19 cellular contexts compared by ENCODE assay signal in genomic region chr12:32016680-32017482, GRCh38. TPM values are rescaled to one million over a fixed set of nuclear protein-coding genes. Genes with fewer than 3 reads are reported as not detected.
DNase-seq lines count a peak whose midpoint lies in the region; ATAC-seq, FAIRE-seq and TF ChIP-seq lines count a peak whose summit lies in the region.
"Had no signal": no experiment of that assay in that cellular context is flagged by ENCODE, and none has a peak within 500 bp of the region (broad histone marks: within the 10 kb centered on the region; RNA-seq: fewer than 3 reads in every experiment).

No MANE protein-coding gene starts in this region.

- peaks cover 45% of the 10 kb centered on the region for H3K4me1 Mint-ChIP-seq in endodermal cell

- POLR2A ChIA-PET in A549 (lab: Yijun Ruan, JAX): no interaction called here

- FAIRE-seq in A549 (lab: Jason Lieb, UNC): no peak
- FAIRE-seq: GM12892 had no signal

- ATAC-seq in A549 (no peak), left cardiac atrium (no peak)

- peak overlapping the region; percentile 85 for H2BK5ac ChIP-seq in mesendoderm (ENCODE audit: low read length)

- CTCF ChIA-PET in A549 (lab: Yijun Ruan, JAX): no interaction called here

- H3K79me2 ChIP-seq in mesendoderm (ENCODE audit: control insufficient read depth, insufficient read depth, low read length): no peaks in the 10 kb centered on the region

- TF ChIP-seq EP300 in A549 (IDR thresholded peaks at IDR 0.05): no peak

- H3K4ac ChIP-seq in mesendoderm (ENCODE audit: low read depth, low read length): peak overlapping the region; percentile 87

- H3K9me3 ChIP-seq in A549 (no peaks in the 10 kb centered on the region), HUES48 (ENCODE audit: control insufficient read depth, insufficient read depth, low read length) (no peaks in the 10 kb centered on the region; the same call in 1 of the 2 replicates), endodermal cell (ENCODE audit: control insufficient read depth, low read length) (no peaks in the 10 kb centered on the region)
- H3K9me3 ChIP-seq: Peyer's patch had no signal

- H3K9me3 Mint-ChIP-seq in endodermal cell: peaks cover 12% of the 10 kb centered on the region

- intact Hi-C loops in left cardiac atrium (cut with DNase I): no loop called here

- no peak overlapping the region for H2AK5ac ChIP-seq in mesendoderm (ENCODE audit: low read length)

- H3K36me3 ChIP-seq in HUES48 (ENCODE audit: control insufficient read depth, insufficient read depth, low read length) (no peaks in the 10 kb centered on the region), endodermal cell (ENCODE audit: control insufficient read depth, insufficient read depth, low read length) (no peaks in the 10 kb centered on the region), mesendoderm (ENCODE audit: control insufficient read depth, insufficient read depth, low read length) (no peaks in the 10 kb centered on the region)
- H3K36me3 ChIP-seq: Peyer's patch had no signal

- no peak overlapping the region for H3K27ac ChIP-seq in A549
- peak overlapping the region; percentile 69 for H3K27ac ChIP-seq in HUES48 (ENCODE audit: low read depth, low read length)
- no peak overlapping the region for H3K27ac ChIP-seq in endodermal cell (ENCODE audit: low read depth, low read length)
- H3K27ac ChIP-seq in mesendoderm (ENCODE audit: low read depth, low read length): peak overlapping the region; percentile 75
- H3K27ac ChIP-seq: Peyer's patch had no signal

- peaks cover 2% of the 10 kb centered on the region for H3K36me3 Mint-ChIP-seq in endodermal cell (ENCODE audit: low read depth)

- TF ChIP-seq CTCF in A549 (IDR thresholded peaks at IDR 0.05): no peak
- no peak for TF ChIP-seq CTCF in endodermal cell (conservative IDR thresholded peaks at IDR 0.05)

- peak overlapping the region; percentile 64 for H3K18ac ChIP-seq in mesendoderm (ENCODE audit: low read length)

- H3K4me3 Mint-ChIP-seq in endodermal cell: no peak overlapping the region

- no peak for TF ChIP-seq POLR2A in A549 (IDR thresholded peaks at IDR 0.05; ENCODE audit: low read length)

- H3K27me3 ChIP-seq in HUES48 (ENCODE audit: control insufficient read depth, insufficient read depth, low read length) (no peaks in the 10 kb centered on the region), endodermal cell (ENCODE audit: control insufficient read depth, insufficient read depth, low read length, poor library complexity, severe bottlenecking) (no peaks in the 10 kb centered on the region), mesendoderm (ENCODE audit: insufficient read depth, low read length, poor library complexity) (no peaks in the 10 kb centered on the region)
- H3K27me3 ChIP-seq: Peyer's patch had no signal

- H4K5ac ChIP-seq in mesendoderm (ENCODE audit: low read length): no peak overlapping the region

- DNase-seq in A549 (ENCODE audit: low read depth in 1 of 2, low spot score in 1 of 2) (no peak), endodermal cell (no peak), mesendoderm (no peak), NCI-H1417 (lab: John Stamatoyannopoulos, UW) (no peak), left cardiac atrium (no peak), NCI-H2081 (lab: John Stamatoyannopoulos, UW) (no peak)
- no peak for DNase-seq in stimulated activated CD4-positive, alpha-beta T cell treated with anti-CD3 and anti-CD28 coated beads, Interleukin-2, amount 100 ng/mL, for 24 hours
- DNase-seq: 8988T, Calu3, DND-41, KBM-7, NCI-H1105 treated with DMSO at 0.1 percent for 48 hours, NCI-H2029, NCI-H526 treated with DMSO at 0.1 percent for 48 hours, OCI-M1, Peyer's patch, SHP77 treated with DMSO at 0.1 percent for 48 hours had no signal

- no peak for TF ChIP-seq RAD21 in A549 (conservative IDR thresholded peaks at IDR 0.05 in 1 of 2, IDR thresholded peaks at IDR 0.05 in 1 of 2)

- peak overlapping the region; percentile 70 for H3K56ac ChIP-seq in mesendoderm (ENCODE audit: low read length)

- whole genome bisulfite sequencing in A549 (ENCODE audit: missing lambda C conversion rate): 96% methylated on average over 3 of the region's 3 CpGs
- WGBS in endodermal cell (ENCODE audit: insufficient coverage in 1 of 2, insufficient read length in 1 of 2), 2 experiments: 94 to 97% methylated on average over 3 of the region's 3 CpGs
- no CpG with 5 or more reads among the region's 3 CpGs for WGBS in mesendoderm (ENCODE audit: extremely low coverage, insufficient coverage, low lambda C conversion rate)

- no peaks in the 10 kb centered on the region for H3K79me1 ChIP-seq in mesendoderm (ENCODE audit: low read length)

- H3K4me1 ChIP-seq in A549: no peaks in the 10 kb centered on the region
- H3K4me1 ChIP-seq in HUES48 (ENCODE audit: control insufficient read depth, insufficient read depth, low read length): peaks cover 16% of the 10 kb centered on the region
- H3K4me1 ChIP-seq in endodermal cell (ENCODE audit: control insufficient read depth, insufficient read depth, low read length): no peaks in the 10 kb centered on the region
- H3K4me1 ChIP-seq in mesendoderm (ENCODE audit: control insufficient read depth, low read depth, low read length): peaks cover 2% of the 10 kb centered on the region
- H3K4me1 ChIP-seq: Peyer's patch had no signal

- H3K27me3 Mint-ChIP-seq in endodermal cell (ENCODE audit: insufficient read depth): no peaks in the 10 kb centered on the region

- H3K4me3 ChIP-seq in A549: no peak overlapping the region
- H3K4me3 ChIP-seq in HUES48 (ENCODE audit: low read depth, low read length): no peak overlapping the region
- no peak overlapping the region for H3K4me3 ChIP-seq in endodermal cell (ENCODE audit: low read length)
- no peak overlapping the region for H3K4me3 ChIP-seq in mesendoderm (ENCODE audit: low read length)
- H3K4me3 ChIP-seq: Peyer's patch had no signal

- no peak overlapping the region for H3K9ac ChIP-seq in HUES48 (ENCODE audit: low read depth, low read length)
- no peak overlapping the region for H3K9ac ChIP-seq in endodermal cell (ENCODE audit: extremely low read depth, low read length, poor library complexity, severe bottlenecking)
- H3K9ac ChIP-seq in mesendoderm (ENCODE audit: low read length): no peak overlapping the region

- peak overlapping the region; percentile 49 for H3K27ac Mint-ChIP-seq in endodermal cell

- peak overlapping the region; percentile 82 for H2BK120ac ChIP-seq in mesendoderm (ENCODE audit: low read depth, low read length)

- H4K8ac ChIP-seq in mesendoderm (ENCODE audit: low read depth, low read length): no peak overlapping the region

- H3K23ac ChIP-seq in mesendoderm (ENCODE audit: low read length): no peak overlapping the region

- H3K4me2 ChIP-seq in A549: no peak overlapping the region
- H3K4me2 ChIP-seq in mesendoderm (ENCODE audit: low read length): no peak overlapping the region

- no peak overlapping the region for H2BK15ac ChIP-seq in mesendoderm (replicated peaks; ENCODE audit: low read depth)

TF ChIP-seq in A549, 52 proteins besides CTCF, POLR2A, EP300 and RAD21:
- TF ChIP-seq ZC3H11A (IDR thresholded peaks at IDR 0.05): peak; percentile 36; the same call in 1 of the 2 replicates
- TF ChIP-seq POLR2AphosphoS2 (conservative IDR thresholded peaks at IDR 0.05; ENCODE audit: low read length): no peak
- TF ChIP-seq NPAS2 (CRISPR knock-in tag; IDR thresholded peaks at IDR 0.05; ENCODE audit: borderline replicate concordance): no peak
- no peak for TF ChIP-seq ESRRA (IDR thresholded peaks at IDR 0.05; ENCODE audit: borderline replicate concordance, low read length)

RNA-seq across cellular contexts. Expression of gene RESF1, which starts 57.7 kb away (rescaled TPM):
- polyA plus RNA-seq in A549 (2011; rRNA removed) (40.6 and 45.4 TPM in 2 replicates), A549 (2017; fragmentation: RNase III; extraction: RNeasy Plus Mini Kit Qiagen cat#74134 plus additional on column Dnase treatment) (14.9 to 17.5 TPM (median 16.4 TPM) in 3 replicates)
- polyA plus RNA-seq in A549 (2012; cell fraction: cytosol; rRNA removed): 6.4 and 7.8 TPM in 2 replicates
- polyA plus RNA-seq in A549 (2012; cell fraction: nucleus; rRNA removed): 4.2 and 8.2 TPM in 2 replicates
- 20.2 and 25.3 TPM in 2 replicates for polyA minus RNA-seq in A549 (2011; rRNA and poly(A)+ RNA removed)
- total RNA-seq in endodermal cell (100 to 1,000 TPM; 152 to 201 TPM), left cardiac atrium (10 to 100 TPM; 19.8 to 31.2 TPM)
- polyA plus RNA-seq in endodermal cell (2013, experiment 1 of 2): 42.0 TPM
- polyA plus RNA-seq in endodermal cell (2013, experiment 2 of 2): 45.3 TPM
- polyA plus RNA-seq in mesendoderm (2013, experiment 1 of 2): 90.8 TPM
- 95.0 TPM for polyA plus RNA-seq in mesendoderm (2013, experiment 2 of 2)

Comparison
In these comparisons a context has a peak if more than half of its experiments do, and no peak if none do; other contexts are left out.
1. H3K27ac ChIP-seq: peak in HUES48 (single experiment) and mesendoderm (single experiment); none in A549 (0 of 2) and endodermal cell (single experiment).
2. RNA of gene RESF1, which starts 57.7 kb away (total RNA-seq): 152 to 201 TPM in endodermal cell; 19.8 to 31.2 TPM in left cardiac atrium; every median in the first group is over 4 times any median in the second.